In the genomic region with DNA sequence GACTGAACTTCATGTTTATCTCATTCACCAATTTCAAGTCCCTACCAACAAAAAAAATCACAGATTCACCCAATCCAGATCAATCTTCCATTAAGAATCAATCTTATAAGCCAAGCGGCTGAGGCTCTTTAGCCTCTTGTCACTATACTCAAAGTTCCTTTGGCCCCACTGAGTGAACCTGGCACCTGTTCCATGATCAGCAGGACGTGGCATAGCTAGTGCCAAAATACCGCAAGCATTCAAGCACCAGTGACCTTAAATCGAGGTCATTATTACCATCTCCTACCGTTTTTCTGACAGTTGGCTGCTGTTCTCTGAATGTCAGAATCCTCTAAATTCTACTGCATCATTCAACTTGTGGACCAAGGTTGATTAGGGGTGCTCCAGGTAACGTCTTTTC, we compare ENCODE assay signal across 24 cellular contexts.
DNase-seq lines count a peak whose midpoint lies in the region; ATAC-seq and TF ChIP-seq lines count a peak whose summit lies in the region.
"Had no signal": no experiment of that assay in that cellular context is flagged by ENCODE, and none has a peak within 500 bp of the region (broad histone marks: within the 10 kb centered on the region; RNA-seq: fewer than 3 reads in every experiment).

No MANE protein-coding gene starts in this region.

- H3K4me3 ChIP-seq in right cardiac atrium (ENCODE audit: low read length), result no peak overlapping the region
- no peak overlapping the region for H3K4me3 ChIP-seq in body of pancreas
- H3K4me3 ChIP-seq: A549; BLaER1 treated with 17β-estradiol and CSF1 and Interleukin-3, amounts not matched to agents 10 nM and 100 nM; SK-N-MC had no signal

- H3K36me3 ChIP-seq in body of pancreas (replicated peaks in 1 of 2; ENCODE audit: insufficient read depth in 1 of 2, low read depth in 2 of 2), result no peaks in the 10 kb centered on the region
- H3K36me3 ChIP-seq: BLaER1 treated with 17β-estradiol and CSF1 and Interleukin-3, amounts not matched to agents 10 nM and 100 nM had no signal

- H3K9me3 ChIP-seq in right cardiac atrium (ENCODE audit: control insufficient read depth, low read length) (no peaks in the 10 kb centered on the region), body of pancreas (no peaks in the 10 kb centered on the region)
- H3K9me3 ChIP-seq: A549; BLaER1 treated with 17β-estradiol and CSF1 and Interleukin-3, amounts not matched to agents 10 nM and 100 nM had no signal

- no peak for TF ChIP-seq POLR2A in body of pancreas (IDR thresholded peaks at IDR 0.05)

- intact Hi-C loops in Right ventricle myocardium superior (cut with DNase I) (no loop called here), left cardiac atrium (cut with DNase I) (no loop called here), right cardiac atrium (cut with DNase I) (no loop called here), body of pancreas (cut with DNase I) (no loop called here)
- intact Hi-C loops in activated CD4-positive, alpha-beta memory T cell treated with anti-CD3 and anti-CD28 coated beads for 36 hours (cut with micrococcal nuclease), result no loop called here

- no peak for TF ChIP-seq CTCF in body of pancreas (IDR thresholded peaks at IDR 0.05)

- H3K9me3 Mint-ChIP-seq in activated CD4-positive, alpha-beta memory T cell treated with anti-CD3 and anti-CD28 coated beads for 36 hours, result no peaks in the 10 kb centered on the region
- H3K9me3 Mint-ChIP-seq: IgD-negative memory B cell had no signal

- H3K27ac Mint-ChIP-seq in activated CD4-positive, alpha-beta memory T cell treated with anti-CD3 and anti-CD28 coated beads for 36 hours, result no peak overlapping the region
- H3K27ac Mint-ChIP-seq: CD4-positive, alpha-beta T cell had no signal

- H3K4me1 ChIP-seq in right cardiac atrium (ENCODE audit: control insufficient read depth, insufficient read depth, low read length) (peaks cover 2% of the 10 kb centered on the region), body of pancreas (no peaks in the 10 kb centered on the region)
- H3K4me1 ChIP-seq: BLaER1 treated with 17β-estradiol and CSF1 and Interleukin-3, amounts not matched to agents 10 nM and 100 nM had no signal

- POLR2A ChIA-PET in activated CD4-positive, alpha-beta memory T cell treated with anti-CD3 and anti-CD28 coated beads for 36 hours (lab: Charles Lee), result no interaction called here

- H3K27me3 Mint-ChIP-seq in activated CD4-positive, alpha-beta memory T cell treated with anti-CD3 and anti-CD28 coated beads for 36 hours, result no peaks in the 10 kb centered on the region
- H3K27me3 Mint-ChIP-seq: CD4-positive, alpha-beta T cell had no signal

- no peaks in the 10 kb centered on the region for H3K4me1 Mint-ChIP-seq in activated CD4-positive, alpha-beta memory T cell treated with anti-CD3 and anti-CD28 coated beads for 36 hours (ENCODE audit: low read depth)
- H3K4me1 Mint-ChIP-seq: IgD-negative memory B cell had no signal

- H3K27me3 ChIP-seq in right cardiac atrium (ENCODE audit: control insufficient read depth, insufficient read depth) (no peaks in the 10 kb centered on the region), body of pancreas (no peaks in the 10 kb centered on the region)
- H3K27me3 ChIP-seq: BLaER1 treated with 17β-estradiol and CSF1 and Interleukin-3, amounts not matched to agents 10 nM and 100 nM had no signal

- CTCF ChIA-PET in activated CD4-positive, alpha-beta memory T cell treated with anti-CD3 and anti-CD28 coated beads for 36 hours (lab: Charles Lee), result no interaction called here

- ATAC-seq in Right ventricle myocardium superior (ENCODE audit: poor library complexity) (peak; percentile 83), left cardiac atrium (no peak), right cardiac atrium (no peak), body of pancreas (no peak)
- ATAC-seq: A549, Panc1 had no signal

- no peaks in the 10 kb centered on the region for H3K36me3 Mint-ChIP-seq in activated CD4-positive, alpha-beta memory T cell treated with anti-CD3 and anti-CD28 coated beads for 36 hours
- H3K36me3 Mint-ChIP-seq: IgD-negative memory B cell had no signal

- WGBS in right cardiac atrium, result 66% methylated on average over 6 of the region's 6 CpGs
- 64 to 69% methylated on average over 6 of the region's 6 CpGs for WGBS in body of pancreas, 2 donors

- H3K27ac ChIP-seq in right cardiac atrium (ENCODE audit: low read length), result no peak overlapping the region
- no peak overlapping the region for H3K27ac ChIP-seq in body of pancreas
- H3K27ac ChIP-seq: A549; BLaER1 treated with 17β-estradiol and CSF1 and Interleukin-3, amounts not matched to agents 10 nM and 100 nM; RWPE1; SK-N-MC had no signal

- DNase-seq in Right ventricle myocardium superior (peak; percentile 38), left cardiac atrium (no peak), cerebellar cortex (ENCODE audit: low spot score) (peak; percentile 74), right cardiac atrium (peak in 2 of 3 donors; percentile 9 to 10), body of pancreas (no peak), Kasumi-1 (lab: John Stamatoyannopoulos, UW) (no peak)
- DNase-seq in activated CD4-positive, alpha-beta memory T cell treated with anti-CD3 and anti-CD28 coated beads for 36 hours, result no peak
- DNase-seq: AML-193; CD4-positive, alpha-beta T cell; COR-L47; DMS79; EL; GF-D8; NCI-H1092; NCI-H1417 treated with DMSO at 0.1 percent for 48 hours; NCI-H2029; NCI-H526; SIG-M5 had no signal

- H3K4me3 Mint-ChIP-seq in activated CD4-positive, alpha-beta memory T cell treated with anti-CD3 and anti-CD28 coated beads for 36 hours, result no peak overlapping the region
- H3K4me3 Mint-ChIP-seq: CD4-positive, alpha-beta T cell; IgD-negative memory B cell had no signal

Comparison
In these comparisons a context has a peak if more than half of its experiments do, and no peak if none do; other contexts are left out.
1. DNase-seq: peak in Right ventricle myocardium superior (single experiment), cerebellar cortex (single experiment) and right cardiac atrium (2 of 3); none in left cardiac atrium (single experiment), activated CD4-positive, alpha-beta memory T cell treated with anti-CD3 and anti-CD28 coated beads for 36 hours (single experiment), body of pancreas (0 of 4) and Kasumi-1 (0 of 2).